In the genomic region with DNA sequence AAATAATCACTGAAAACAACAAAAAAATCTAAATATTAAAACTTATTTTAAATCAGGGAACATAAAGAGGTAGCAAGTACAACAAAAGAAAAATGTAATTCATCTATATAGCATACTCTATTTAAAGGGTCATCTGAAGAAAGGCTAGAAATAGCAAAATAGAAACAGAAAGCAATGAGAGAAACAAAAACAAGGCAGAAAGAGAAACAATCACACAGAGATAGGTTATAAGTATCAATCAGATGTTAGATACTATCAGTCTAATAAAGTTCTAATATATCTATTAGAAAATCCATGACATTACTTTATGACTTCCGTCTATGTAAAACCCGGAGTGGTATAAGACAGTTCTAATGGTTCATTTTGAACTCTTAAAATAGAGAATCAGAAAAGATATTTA, we compare ENCODE assay signal across 1 cellular context.
TF ChIP-seq lines count a peak whose summit lies in the region.

No MANE protein-coding gene starts in this region.

TF ChIP-seq in K562, 482 proteins besides CTCF, POLR2A, EP300 and RAD21 (continued from another document):
- peak; percentile 62 for TF ChIP-seq DACH1 (IDR thresholded peaks at IDR 0.05; ENCODE audit: partially characterized antibody)
- no peak for TF ChIP-seq TRIM24 (IDR thresholded peaks at IDR 0.05)
- TF ChIP-seq, protein P1, sequence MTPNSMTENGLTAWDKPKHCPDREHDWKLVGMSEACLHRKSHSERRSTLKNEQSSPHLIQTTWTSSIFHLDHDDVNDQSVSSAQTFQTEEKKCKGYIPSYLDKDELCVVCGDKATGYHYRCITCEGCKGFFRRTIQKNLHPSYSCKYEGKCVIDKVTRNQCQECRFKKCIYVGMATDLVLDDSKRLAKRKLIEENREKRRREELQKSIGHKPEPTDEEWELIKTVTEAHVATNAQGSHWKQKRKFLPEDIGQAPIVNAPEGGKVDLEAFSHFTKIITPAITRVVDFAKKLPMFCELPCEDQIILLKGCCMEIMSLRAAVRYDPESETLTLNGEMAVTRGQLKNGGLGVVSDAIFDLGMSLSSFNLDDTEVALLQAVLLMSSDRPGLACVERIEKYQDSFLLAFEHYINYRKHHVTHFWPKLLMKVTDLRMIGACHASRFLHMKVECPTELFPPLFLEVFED (CRISPR knock-in tag; conservative IDR thresholded peaks at IDR 0.05) = no peak
- no peak for TF ChIP-seq SETDB1 (IDR thresholded peaks at IDR 0.05; ENCODE audit: low read length)
- TF ChIP-seq, protein P2, sequence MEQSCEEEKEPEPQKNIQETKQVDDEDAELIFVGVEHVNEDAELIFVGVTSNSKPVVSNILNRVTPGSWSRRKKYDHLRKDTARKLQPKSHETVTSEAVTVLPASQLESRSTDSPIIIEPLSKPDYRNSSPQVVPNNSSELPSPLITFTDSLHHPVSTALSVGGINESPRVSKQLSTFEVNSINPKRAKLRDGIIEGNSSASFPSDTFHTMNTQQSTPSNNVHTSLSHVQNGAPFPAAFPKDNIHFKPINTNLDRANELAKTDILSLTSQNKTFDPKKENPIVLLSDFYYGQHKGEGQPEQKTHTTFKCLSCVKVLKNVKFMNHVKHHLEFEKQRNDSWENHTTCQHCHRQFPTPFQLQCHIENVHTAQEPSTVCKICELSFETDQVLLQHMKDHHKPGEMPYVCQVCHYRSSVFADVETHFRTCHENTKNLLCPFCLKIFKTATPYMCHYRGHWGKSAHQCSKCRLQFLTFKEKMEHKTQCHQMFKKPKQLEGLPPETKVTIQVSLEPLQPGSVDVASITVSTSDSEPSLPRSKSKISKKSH (CRISPR knock-in tag; IDR thresholded peaks at IDR 0.05) = no peak
- no peak for TF ChIP-seq ZNF217 (CRISPR knock-in tag; IDR thresholded peaks at IDR 0.05)
- no peak for TF ChIP-seq ZNF584 (CRISPR knock-in tag; IDR thresholded peaks at IDR 0.05; ENCODE audit: low read depth)
- TF ChIP-seq SRSF1 (IDR thresholded peaks at IDR 0.05; ENCODE audit: low read depth, low read length) = 0 out of 2 replicates have a peak, but pooled peaks have one; percentile 44
- no peak for TF ChIP-seq ARID1B (IDR thresholded peaks at IDR 0.05)
- peak; percentile 1; the same call in 1 of the 2 replicates for TF ChIP-seq EP400 (IDR thresholded peaks at IDR 0.05)
- no peak for TF ChIP-seq ZNF77 (CRISPR knock-in tag; IDR thresholded peaks at IDR 0.05)
- no peak for TF ChIP-seq TCF7L2 (IDR thresholded peaks at IDR 0.05; ENCODE audit: low read depth, low read length)
- TF ChIP-seq, protein P3, sequence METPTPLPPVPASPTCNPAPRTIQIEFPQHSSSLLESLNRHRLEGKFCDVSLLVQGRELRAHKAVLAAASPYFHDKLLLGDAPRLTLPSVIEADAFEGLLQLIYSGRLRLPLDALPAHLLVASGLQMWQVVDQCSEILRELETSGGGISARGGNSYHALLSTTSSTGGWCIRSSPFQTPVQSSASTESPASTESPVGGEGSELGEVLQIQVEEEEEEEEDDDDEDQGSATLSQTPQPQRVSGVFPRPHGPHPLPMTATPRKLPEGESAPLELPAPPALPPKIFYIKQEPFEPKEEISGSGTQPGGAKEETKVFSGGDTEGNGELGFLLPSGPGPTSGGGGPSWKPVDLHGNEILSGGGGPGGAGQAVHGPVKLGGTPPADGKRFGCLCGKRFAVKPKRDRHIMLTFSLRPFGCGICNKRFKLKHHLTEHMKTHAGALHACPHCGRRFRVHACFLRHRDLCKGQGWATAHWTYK (CRISPR knock-in tag; IDR thresholded peaks at IDR 0.05) = no peak
- TF ChIP-seq SRF (CRISPR knock-in tag; IDR thresholded peaks at IDR 0.05) = no peak
- TF ChIP-seq POLR2B (IDR thresholded peaks at IDR 0.05; ENCODE audit: low read depth, partially characterized antibody) = no peak
- no peak for TF ChIP-seq HDAC3 (IDR thresholded peaks at IDR 0.05; ENCODE audit: borderline replicate concordance, partially characterized antibody)
- TF ChIP-seq, protein P4, sequence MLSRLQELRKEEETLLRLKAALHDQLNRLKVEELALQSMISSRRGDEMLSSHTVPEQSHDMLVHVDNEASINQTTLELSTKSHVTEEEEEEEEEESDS (CRISPR knock-in tag; IDR thresholded peaks at IDR 0.05) = no peak
